Comparison of ENCODE assay signal across 8 cellular contexts in the genomic region with DNA sequence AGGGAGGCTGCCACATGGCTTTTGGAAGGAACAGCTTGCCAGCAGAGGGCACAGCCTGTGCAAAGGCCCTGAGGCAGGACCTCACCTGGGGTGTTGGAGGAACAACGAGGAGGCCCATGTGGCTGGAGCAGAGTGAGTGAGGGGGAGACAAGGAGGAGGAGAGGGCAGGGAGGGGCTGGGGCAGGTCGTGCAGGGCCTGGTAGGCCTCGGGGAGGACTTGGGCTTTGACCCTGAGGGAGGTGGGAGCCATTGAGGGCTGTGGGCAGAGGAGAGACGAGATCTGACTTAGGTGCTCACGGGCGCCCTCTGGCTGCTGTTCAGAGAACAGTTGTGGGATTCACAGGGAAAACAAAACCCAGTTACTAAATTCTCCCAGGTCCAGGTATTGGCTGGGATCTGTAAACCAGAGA. TPM values are rescaled to one million over a fixed set of nuclear protein-coding genes. Genes with fewer than 3 reads are reported as not detected.
DNase-seq lines count a peak whose midpoint lies in the region; ATAC-seq and TF ChIP-seq lines count a peak whose summit lies in the region.

No MANE protein-coding gene starts in this region.

- no peaks in the 10 kb centered on the region for H3F3A ChIP-seq in GM23248 (ENCODE audit: insufficient read depth)

- H2AFZ ChIP-seq in GM23248, result no peak overlapping the region

- intact Hi-C loops in esophagus muscularis mucosa (cut with DNase I), result no loop called here

- TF ChIP-seq CTCF in AG09309 (IDR thresholded peaks at IDR 0.05; ENCODE audit: control insufficient read depth, insufficient read depth, low read depth, low read length, missing control alignments) (peak; percentile 48), WERI-Rb-1 (IDR thresholded peaks at IDR 0.05; ENCODE audit: low read depth, low read length) (peak; percentile 67), esophagus muscularis mucosa (IDR thresholded peaks at IDR 0.05) (peak; percentile 28 to 46 (median 31))

- TF ChIP-seq EP300 in esophagus muscularis mucosa (IDR thresholded peaks at IDR 0.05), result no peak

- no peak overlapping the region for H3K4me2 ChIP-seq in GM23248 (ENCODE audit: unreplicated experiment)

- H3K27ac ChIP-seq in GM23248, result no peak overlapping the region
- no peak overlapping the region for H3K27ac ChIP-seq in WERI-Rb-1
- H3K27ac ChIP-seq in esophagus muscularis mucosa (replicated peaks in 1 of 4), result no peak overlapping the region

- H3K27me3 ChIP-seq in GM23248 (replicated peaks; ENCODE audit: insufficient read depth) (peaks cover 22% of the 10 kb centered on the region), WERI-Rb-1 (ENCODE audit: insufficient read depth, low read depth, severe bottlenecking) (no peaks in the 10 kb centered on the region), esophagus muscularis mucosa (peaks cover 0 to 37% (median 7%) of the 10 kb centered on the region in 4 donors)

- ATAC-seq in HG02885 (IDR thresholded peaks at IDR 0.05; ENCODE audit: poor library complexity, unreplicated experiment), result no peak
- no peak for ATAC-seq in left lobe of liver

- in situ Hi-C loops in GM23248 (cut with MboI), result no loop called here

- no peak overlapping the region for H3K9ac ChIP-seq in GM23248

- TF ChIP-seq POLR2A in esophagus muscularis mucosa (IDR thresholded peaks at IDR 0.05; ENCODE audit: low read depth), result no peak

- 0 out of 2 replicates have a peak, but pooled peaks cover 6% of the 10 kb centered on the region for H3K4me1 ChIP-seq in GM23248 (ENCODE audit: insufficient read depth)
- H3K4me1 ChIP-seq in esophagus muscularis mucosa, result peaks cover 0 to 40% (median 25%) of the 10 kb centered on the region in 4 donors

- no peaks in the 10 kb centered on the region for H3K9me3 ChIP-seq in GM23248 (ENCODE audit: low read depth)
- peaks cover 14% of the 10 kb centered on the region for H3K9me3 ChIP-seq in WERI-Rb-1 (ENCODE audit: severe bottlenecking)
- H3K9me3 ChIP-seq in esophagus muscularis mucosa, result peaks cover 0 to 18% (median 12%) of the 10 kb centered on the region in 4 donors

- DNase-seq in AG09309 (ENCODE audit: low read depth) (no peak), GM23248 (peak; percentile 31), WERI-Rb-1 (peak; percentile 47), esophagus muscularis mucosa (ENCODE audit: extremely low spot score) (no peak), amniotic stem cell (lab: John Stamatoyannopoulos, UW) (no peak), left lobe of liver (ENCODE audit: low spot score) (no peak)
- DNase-seq in stimulated activated CD4-positive, alpha-beta T cell treated with anti-CD3 and anti-CD28 coated beads, Interleukin-4, amount 100 ng/mL, for 1 hour, result peak; percentile 45

- H3K4me3 ChIP-seq in AG09309 (ENCODE audit: control insufficient read depth, low read depth, low read length), result no peak overlapping the region
- no peak overlapping the region for H3K4me3 ChIP-seq in GM23248
- no peak overlapping the region for H3K4me3 ChIP-seq in WERI-Rb-1 (ENCODE audit: low read depth, low read length)
- no peak overlapping the region for H3K4me3 ChIP-seq in esophagus muscularis mucosa

- no peaks in the 10 kb centered on the region for H3K9me2 ChIP-seq in GM23248 (ENCODE audit: insufficient read depth)

- no peaks in the 10 kb centered on the region for H3K79me2 ChIP-seq in GM23248 (ENCODE audit: insufficient read depth)

- H4K20me1 ChIP-seq in GM23248 (ENCODE audit: insufficient read depth), result no peaks in the 10 kb centered on the region

- 31 to 56% methylated on average over 3 to 6 of the region's 6 CpGs for WGBS in GM23248 (ENCODE audit: low coverage in 1 of 2, low lambda C conversion rate in 2 of 2, missing lambda C conversion rate in 2 of 2), 2 experiments
- 46% methylated on average over 6 of the region's 6 CpGs for WGBS in esophagus muscularis mucosa

- H3K36me3 ChIP-seq in GM23248 (ENCODE audit: low read depth) (no peaks in the 10 kb centered on the region), WERI-Rb-1 (no peaks in the 10 kb centered on the region), esophagus muscularis mucosa (no peaks in the 10 kb centered on the region)

RNA-seq across cellular contexts. Expression of gene ZNRF4, which starts 25.2 kb away (rescaled TPM):
- not detected in 2 replicates for total RNA-seq in GM23248 (2014; rRNA removed; shearing (Covaris generic))
- not detected in 2 replicates for polyA plus RNA-seq in GM23248 (2016; fragmentation: Nextera tagmentation; extraction: Ambion mirVana)
- not detected for total RNA-seq in esophagus muscularis mucosa
- not detected for total RNA-seq in left lobe of liver

Comparison
In these comparisons a context has a peak if more than half of its experiments do, and no peak if none do; other contexts are left out.
1. DNase-seq: peak in GM23248 (single experiment), WERI-Rb-1 (single experiment) and stimulated activated CD4-positive, alpha-beta T cell treated with anti-CD3 and anti-CD28 coated beads, Interleukin-4, amount 100 ng/mL, for 1 hour (single experiment); none in AG09309 (single experiment), esophagus muscularis mucosa (single experiment), amniotic stem cell (single experiment) and left lobe of liver (single experiment).
2. Peak in every context shown above with its lines, with median percentiles within 50 percentile points of each other: CTCF ChIP-seq.